In the genomic region with DNA sequence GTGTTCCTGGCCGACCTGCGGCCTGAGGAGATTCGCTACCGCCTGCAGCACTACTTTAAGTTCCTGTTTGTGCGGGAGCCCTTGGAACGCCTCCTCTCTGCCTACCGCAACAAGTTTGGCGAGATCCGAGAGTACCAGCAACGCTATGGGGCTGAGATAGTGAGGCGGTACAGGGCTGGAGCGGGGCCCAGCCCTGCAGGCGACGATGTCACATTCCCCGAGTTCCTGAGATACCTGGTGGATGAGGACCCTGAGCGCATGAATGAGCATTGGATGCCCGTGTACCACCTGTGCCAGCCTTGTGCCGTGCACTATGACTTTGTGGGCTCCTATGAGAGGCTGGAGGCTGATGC, we compare ENCODE assay signal across 8 cellular contexts. TPM values are rescaled to one million over a fixed set of nuclear protein-coding genes. Genes with fewer than 3 reads are reported as not detected.
A peak's percentile ranks its signal among the peaks of the same experiment; 100 is the strongest.
DNase-seq lines count a peak whose midpoint lies in the region; ATAC-seq, FAIRE-seq and TF ChIP-seq lines count a peak whose summit lies in the region.

No MANE protein-coding gene starts in this region.

- H3K4me1 ChIP-seq in A549 (peaks cover 12% of the 10 kb centered on the region), spleen (peaks cover 5 to 30% (median 19%) of the 10 kb centered on the region in 6 donors)

- TF ChIP-seq RAD21 in A549 (conservative IDR thresholded peaks at IDR 0.05 in 1 of 2, IDR thresholded peaks at IDR 0.05 in 1 of 2), result no peak

- no peaks in the 10 kb centered on the region for H3K9me3 ChIP-seq in A549
- H3K9me3 ChIP-seq in KOPT-K1 (ENCODE audit: insufficient read depth, low read length, poor library complexity, severe bottlenecking), result no peaks in the 10 kb centered on the region
- H3K9me3 ChIP-seq in spleen, result no peaks in the 10 kb centered on the region

- peak overlapping the region; percentile 98 for H3K27ac ChIP-seq in A549
- peak overlapping the region; percentile 82 for H3K27ac ChIP-seq in KOPT-K1 (ENCODE audit: low read depth, low read length, poor library complexity, severe bottlenecking)
- peak overlapping the region; percentile 39 for H3K27ac ChIP-seq in adipose tissue (ENCODE audit: low read depth, low read length)
- peak overlapping the region; percentile 80 to 96 (median 90) for H3K27ac ChIP-seq in spleen

- CTCF ChIA-PET in A549 (lab: Yijun Ruan, JAX), result no interaction called here

- no peaks in the 10 kb centered on the region for H3K27me3 ChIP-seq in spleen (replicated peaks in 1 of 7)

- TF ChIP-seq POLR2A in A549 (IDR thresholded peaks at IDR 0.05; ENCODE audit: low read length) (no peak), spleen (IDR thresholded peaks at IDR 0.05) (no peak)

- H3K36me3 ChIP-seq in KOPT-K1 (ENCODE audit: insufficient read depth, low read length) (peaks cover 17% of the 10 kb centered on the region), spleen (peaks cover 0 to 10% (median 4%) of the 10 kb centered on the region in 6 donors)

- ATAC-seq in A549 (peak; percentile 6 to 37; a peak in 4 of 6 replicates), GM18868 (IDR thresholded peaks at IDR 0.05; ENCODE audit: unreplicated experiment) (peak; percentile 21), HG02763 (IDR thresholded peaks at IDR 0.05; ENCODE audit: unreplicated experiment) (no peak)

- H3K4me3 ChIP-seq in A549, result peak overlapping the region; percentile 96
- peak overlapping the region; percentile 69 for H3K4me3 ChIP-seq in iPS-11a (ENCODE audit: low read depth, low read length)
- H3K4me3 ChIP-seq in spleen, result peak overlapping the region; percentile 71 to 91 (median 78)

- FAIRE-seq in A549 (lab: Jason Lieb, UNC), result no peak

- intact Hi-C loops in spleen (cut with DNase I; ENCODE audit: low total_unique reads), result no loop called here

- H3K4me2 ChIP-seq in A549, result peak overlapping the region; percentile 96

- 34% methylated on average over 15 of the region's 18 CpGs for WGBS in A549 (ENCODE audit: missing lambda C conversion rate)
- whole genome bisulfite sequencing in adipose tissue, 3 donors, result 10 to 13% (median 10%) methylated on average over 18 of the region's 18 CpGs
- WGBS in spleen, 5 donors, result 5 to 8% (median 5%) methylated on average over 11 to 18 of the region's 18 CpGs

- no peak for TF ChIP-seq CTCF in A549 (IDR thresholded peaks at IDR 0.05)
- TF ChIP-seq CTCF in spleen (IDR thresholded peaks at IDR 0.05 in 8 of 11, conservative IDR thresholded peaks at IDR 0.05 in 3 of 11), result no peak

- DNase-seq in A549 (ENCODE audit: low read depth in 1 of 2, low spot score in 1 of 2), result no peak
- peak; percentile 78 for DNase-seq in spleen
- DNase-seq in NK-92 (lab: John Stamatoyannopoulos, UW; ENCODE audit: unreplicated experiment), result no peak

- no peak for TF ChIP-seq EP300 in A549 (IDR thresholded peaks at IDR 0.05)

- POLR2A ChIA-PET in A549 (lab: Yijun Ruan, JAX), result no interaction called here

TF ChIP-seq in A549, 52 proteins besides CTCF, POLR2A, EP300 and RAD21:
- TF ChIP-seq SMC3 (IDR thresholded peaks at IDR 0.05) (no peak), KDM1A (IDR thresholded peaks at IDR 0.05; ENCODE audit: low read depth) (no peak)
- TF ChIP-seq, protein P1, sequence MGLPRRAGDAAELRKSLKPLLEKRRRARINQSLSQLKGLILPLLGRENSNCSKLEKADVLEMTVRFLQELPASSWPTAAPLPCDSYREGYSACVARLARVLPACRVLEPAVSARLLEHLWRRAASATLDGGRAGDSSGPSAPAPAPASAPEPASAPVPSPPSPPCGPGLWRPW (IDR thresholded peaks at IDR 0.05), result no peak

RNA-seq across cellular contexts. Expression of a gene that starts 1.0 kb away (rescaled TPM):
- polyA plus RNA-seq in A549 (2011; rRNA removed) (8.6 and 9.8 TPM in 2 replicates), A549 (2017; fragmentation: RNase III; extraction: RNeasy Plus Mini Kit Qiagen cat#74134 plus additional on column Dnase treatment) (8.7 to 11.0 TPM (median 10.8 TPM) in 3 replicates), adipose tissue (1 to 10 TPM; 4.7 to 7.4 (median 7.0) TPM), spleen (10 to 100 TPM in 1 of 3 donors, 1 to 10 TPM in 2; 7.1 to 10.6 (median 9.0) TPM)
- polyA plus RNA-seq in A549 (2012; cell fraction: cytosol; rRNA removed), result 9.0 and 11.9 TPM in 2 replicates
- 12.5 and 13.2 TPM in 2 replicates for polyA plus RNA-seq in A549 (2012; cell fraction: nucleus; rRNA removed)
- polyA minus RNA-seq in A549 (2011; rRNA and poly(A)+ RNA removed), result 9.0 and 9.4 TPM in 2 replicates
- total RNA-seq in spleen, result 10 to 100 TPM; 12.0 to 18.5 (median 15.3) TPM

RNA-seq across cellular contexts. Expression of a gene that starts 31.0 kb away (rescaled TPM):
- polyA plus RNA-seq in A549 (2011; rRNA removed) (2.3 and 2.8 TPM in 2 replicates), A549 (2017; fragmentation: RNase III; extraction: RNeasy Plus Mini Kit Qiagen cat#74134 plus additional on column Dnase treatment) (10.1 to 11.1 TPM (median 10.9 TPM) in 3 replicates), adipose tissue (1 to 10 TPM; 8.7 to 10.0 (median 9.8) TPM), spleen (10 to 100 TPM in 1 of 3 donors, 1 to 10 TPM in 2; 7.4 to 14.2 (median 8.7) TPM)
- polyA plus RNA-seq in A549 (2012; cell fraction: cytosol; rRNA removed), result 3.7 and 4.5 TPM in 2 replicates
- 10.4 and 10.7 TPM in 2 replicates for polyA plus RNA-seq in A549 (2012; cell fraction: nucleus; rRNA removed)
- 2.7 and 3.5 TPM in 2 replicates for polyA minus RNA-seq in A549 (2011; rRNA and poly(A)+ RNA removed)
- total RNA-seq in spleen, result 10 to 100 TPM; 13.5 to 27.0 (median 22.2) TPM

Comparison
In these comparisons a context has a peak if more than half of its experiments do, and no peak if none do; other contexts are left out.
1. H3K27ac ChIP-seq: peak in every context shown above with its lines; median percentile 98 in A549; 90 in spleen; 82 in KOPT-K1; 39 in adipose tissue.